ENCODE assay signal across 11 cellular contexts in genomic region chr4:142407569-142407968, GRCh38.
DNase-seq lines count a peak whose midpoint lies in the region; ATAC-seq and TF ChIP-seq lines count a peak whose summit lies in the region.
"Had no signal": no experiment of that assay in that cellular context is flagged by ENCODE, and none has a peak within 500 bp of the region (broad histone marks: within the 10 kb centered on the region; RNA-seq: fewer than 3 reads in every experiment).

No MANE protein-coding gene starts in this region.

- CTCF ChIA-PET in activated naive CD4-positive, alpha-beta T cell treated with anti-CD3 and anti-CD28 coated beads, Interleukin-2, amount 10 ng/mL, durations not matched to agents 7 days and 5 days (lab: Charles Lee), result interaction anchor here (0.8 to 6.2 kb wide), 8 partner anchors 10 to 160 kb away, joined by 3 to 39 read pairs (median 4); no protein-coding TSS in a partner anchor
- CTCF ChIA-PET in activated CD4-positive, alpha-beta memory T cell treated with anti-CD3 and anti-CD28 coated beads, Interleukin-2, amount 10 ng/mL, durations not matched to agents 7 days and 5 days (lab: Charles Lee), result interaction anchor here (0.7 to 5.3 kb wide), 8 partner anchors 9 to 161 kb away, joined by 3 to 65 read pairs (median 11); no protein-coding TSS in a partner anchor

- H3K4me3 Mint-ChIP-seq in activated naive CD4-positive, alpha-beta T cell treated with anti-CD3 and anti-CD28 coated beads, Interleukin-2, amount 10 ng/mL, durations not matched to agents 7 days and 5 days, result peak overlapping the region; percentile 97
- peak overlapping the region; percentile 86 for H3K4me3 Mint-ChIP-seq in activated CD4-positive, alpha-beta memory T cell treated with anti-CD3 and anti-CD28 coated beads, Interleukin-2, amount 10 ng/mL, durations not matched to agents 7 days and 5 days
- peak overlapping the region; percentile 79 for H3K4me3 Mint-ChIP-seq in stimulated activated effector memory CD8-positive, alpha-beta T cell treated with anti-CD3 and anti-CD28 coated beads, Interleukin-12 subunit alpha, Interleukin-12 subunit beta, amount 100 ng/mL, for 72 hours

- H3K36me3 Mint-ChIP-seq in activated naive CD4-positive, alpha-beta T cell treated with anti-CD3 and anti-CD28 coated beads, Interleukin-2, amount 10 ng/mL, durations not matched to agents 7 days and 5 days, result peaks cover 7% of the 10 kb centered on the region
- H3K36me3 Mint-ChIP-seq in activated CD4-positive, alpha-beta memory T cell treated with anti-CD3 and anti-CD28 coated beads, Interleukin-2, amount 10 ng/mL, durations not matched to agents 7 days and 5 days (ENCODE audit: low read depth), result peaks cover 6% of the 10 kb centered on the region
- peaks cover 39% of the 10 kb centered on the region for H3K36me3 Mint-ChIP-seq in stimulated activated effector memory CD8-positive, alpha-beta T cell treated with anti-CD3 and anti-CD28 coated beads, Interleukin-12 subunit alpha, Interleukin-12 subunit beta, amount 100 ng/mL, for 72 hours

- TF ChIP-seq CTCF in fibroblast of the aortic adventitia (IDR thresholded peaks at IDR 0.05; ENCODE audit: insufficient read depth, low read length), result no peak

- DNase-seq in activated naive CD4-positive, alpha-beta T cell treated with anti-CD3 and anti-CD28 coated beads, Interleukin-2, amount 10 ng/mL, durations not matched to agents 7 days and 5 days, result no peak
- DNase-seq in activated naive CD4-positive, alpha-beta T cell treated with anti-CD3 and anti-CD28 coated beads, Interleukin-2, amount 50 U/mL, for 16 hours, result no peak
- DNase-seq in activated CD4-positive, alpha-beta memory T cell treated with anti-CD3 and anti-CD28 coated beads, Interleukin-2, amount 10 ng/mL, durations not matched to agents 7 days and 5 days, result no peak
- DNase-seq in fibroblast of the aortic adventitia (ENCODE audit: low read depth) (peak; percentile 37), NCI-H2107 treated with DMSO at 0.1 percent for 48 hours (lab: John Stamatoyannopoulos, UW; ENCODE audit: unreplicated experiment) (no peak)
- DNase-seq in stimulated activated effector memory CD8-positive, alpha-beta T cell treated with anti-CD3 and anti-CD28 coated beads, Interleukin-12 subunit alpha, Interleukin-12 subunit beta, amount 100 ng/mL, for 72 hours (ENCODE audit: low spot score in 2 of 2), result no peak
- DNase-seq in activated effector memory CD4-positive, alpha-beta T cell treated with anti-CD3 and anti-CD28 coated beads, Interleukin-2, amount 50 U/mL, for 16 hours, result no peak
- DNase-seq: left colon, MV-4-11, NCI-H2227 treated with DMSO at 0.1 percent for 48 hours had no signal

- no peak for ATAC-seq in stimulated activated effector memory CD8-positive, alpha-beta T cell treated with anti-CD3 and anti-CD28 coated beads, Interleukin-12 subunit alpha, Interleukin-12 subunit beta, amount 100 ng/mL, for 72 hours
- ATAC-seq in GM18868 (IDR thresholded peaks at IDR 0.05; ENCODE audit: unreplicated experiment), result no peak
- ATAC-seq: left colon had no signal

- no peaks in the 10 kb centered on the region for H3K9me3 Mint-ChIP-seq in activated naive CD4-positive, alpha-beta T cell treated with anti-CD3 and anti-CD28 coated beads, Interleukin-2, amount 10 ng/mL, durations not matched to agents 7 days and 5 days
- no peaks in the 10 kb centered on the region for H3K9me3 Mint-ChIP-seq in activated CD4-positive, alpha-beta memory T cell treated with anti-CD3 and anti-CD28 coated beads, Interleukin-2, amount 10 ng/mL, durations not matched to agents 7 days and 5 days
- no peaks in the 10 kb centered on the region for H3K9me3 Mint-ChIP-seq in stimulated activated effector memory CD8-positive, alpha-beta T cell treated with anti-CD3 and anti-CD28 coated beads, Interleukin-12 subunit alpha, Interleukin-12 subunit beta, amount 100 ng/mL, for 72 hours

- H3K4me3 ChIP-seq in fibroblast of the aortic adventitia (ENCODE audit: low read depth, low read length), result no peak overlapping the region

- POLR2A ChIA-PET in activated CD4-positive, alpha-beta memory T cell treated with anti-CD3 and anti-CD28 coated beads, Interleukin-2, amount 10 ng/mL, durations not matched to agents 7 days and 5 days (lab: Charles Lee), result interaction anchor here (0.7 to 11.1 kb wide), 21 partner anchors 8 to 295 kb away, joined by 3 to 291 read pairs (median 10); no protein-coding TSS in a partner anchor

- H3K27ac Mint-ChIP-seq in activated naive CD4-positive, alpha-beta T cell treated with anti-CD3 and anti-CD28 coated beads, Interleukin-2, amount 10 ng/mL, durations not matched to agents 7 days and 5 days, result peak overlapping the region; percentile 100
- peak overlapping the region; percentile 99 for H3K27ac Mint-ChIP-seq in activated CD4-positive, alpha-beta memory T cell treated with anti-CD3 and anti-CD28 coated beads, Interleukin-2, amount 10 ng/mL, durations not matched to agents 7 days and 5 days
- peak overlapping the region; percentile 94 for H3K27ac Mint-ChIP-seq in stimulated activated effector memory CD8-positive, alpha-beta T cell treated with anti-CD3 and anti-CD28 coated beads, Interleukin-12 subunit alpha, Interleukin-12 subunit beta, amount 100 ng/mL, for 72 hours

- H3K27me3 Mint-ChIP-seq in activated naive CD4-positive, alpha-beta T cell treated with anti-CD3 and anti-CD28 coated beads, Interleukin-2, amount 10 ng/mL, durations not matched to agents 7 days and 5 days, result no peaks in the 10 kb centered on the region
- no peaks in the 10 kb centered on the region for H3K27me3 Mint-ChIP-seq in activated CD4-positive, alpha-beta memory T cell treated with anti-CD3 and anti-CD28 coated beads, Interleukin-2, amount 10 ng/mL, durations not matched to agents 7 days and 5 days

- H3K4me1 Mint-ChIP-seq in activated naive CD4-positive, alpha-beta T cell treated with anti-CD3 and anti-CD28 coated beads, Interleukin-2, amount 10 ng/mL, durations not matched to agents 7 days and 5 days, result peaks cover 63% of the 10 kb centered on the region
- peaks cover 54% of the 10 kb centered on the region for H3K4me1 Mint-ChIP-seq in activated CD4-positive, alpha-beta memory T cell treated with anti-CD3 and anti-CD28 coated beads, Interleukin-2, amount 10 ng/mL, durations not matched to agents 7 days and 5 days
- peaks cover 40% of the 10 kb centered on the region for H3K4me1 Mint-ChIP-seq in stimulated activated effector memory CD8-positive, alpha-beta T cell treated with anti-CD3 and anti-CD28 coated beads, Interleukin-12 subunit alpha, Interleukin-12 subunit beta, amount 100 ng/mL, for 72 hours
